Comparison of ENCODE assay signal across 8 cellular contexts in genomic region chr6:87237804-87238203, GRCh38.
DNase-seq lines count a peak whose midpoint lies in the region; ATAC-seq and TF ChIP-seq lines count a peak whose summit lies in the region.

No MANE protein-coding gene starts in this region.

- H3K4me1 ChIP-seq in PC-3 (ENCODE audit: insufficient read depth, low read length) (no peaks in the 10 kb centered on the region), prostate gland (replicated peaks) (no peaks in the 10 kb centered on the region)

- no peak for TF ChIP-seq POLR2A in erythroblast (IDR thresholded peaks at IDR 0.05; ENCODE audit: low read length)
- no peak for TF ChIP-seq POLR2A in prostate gland (IDR thresholded peaks at IDR 0.05)

- peak; percentile 45 for DNase-seq in AG08395 (ENCODE audit: low spot score)
- peak; percentile 29 for DNase-seq in PC-3
- DNase-seq in erythroblast (lab: John Stamatoyannopoulos, UW): peak; percentile 8 to 29
- no peak for DNase-seq in prostate gland (ENCODE audit: low spot score)
- no peak for DNase-seq in stimulated activated CD4-positive, alpha-beta T cell treated with anti-CD3 and anti-CD28 coated beads, Interleukin-4, amount 100 ng/mL, for 24 hours
- DNase-seq in activated T-cell treated with anti-CD3 and anti-CD28 coated beads, Interleukin-2, amount 50 U/mL, for 48 hours: no peak
- DNase-seq in mucosa of gallbladder (ENCODE audit: low spot score): no peak

- no peak overlapping the region for H3K4me2 ChIP-seq in PC-3 (ENCODE audit: low read length)

- H2AFZ ChIP-seq in PC-3 (ENCODE audit: low read length): no peak overlapping the region

- peak; percentile 54 for ATAC-seq in GM18517 (IDR thresholded peaks at IDR 0.05; ENCODE audit: unreplicated experiment)
- peak; percentile 22; the same call in 1 of the 2 replicates for ATAC-seq in PC-3

- H3K27me3 ChIP-seq in PC-3 (ENCODE audit: low read length): no peaks in the 10 kb centered on the region
- no peaks in the 10 kb centered on the region for H3K27me3 ChIP-seq in prostate gland (replicated peaks; ENCODE audit: insufficient read depth)

- CTCF ChIA-PET in PC-3 (lab: Charles Lee): no interaction called here

- H3K4me3 ChIP-seq in PC-3 (ENCODE audit: low read length) (no peak overlapping the region), prostate gland (no peak overlapping the region)

- H3K9ac ChIP-seq in PC-3 (ENCODE audit: low read length): no peak overlapping the region

- H3K9me3 ChIP-seq in PC-3 (ENCODE audit: low read length): no peaks in the 10 kb centered on the region
- no peaks in the 10 kb centered on the region for H3K9me3 ChIP-seq in prostate gland

- H4K20me1 ChIP-seq in PC-3 (ENCODE audit: low read length): no peaks in the 10 kb centered on the region

- intact Hi-C loops in PC-3 (cut with micrococcal nuclease): loop anchor here (1.0 to 10.0 kb wide), 2 partner anchors 99 to 173 kb away; no protein-coding TSS in a partner anchor
- intact Hi-C loops in prostate gland (cut with DNase I): loop anchor here (5.0 kb wide), 1 partner anchor 81 kb away; the partner anchor contains the start of gene ZNF292

- peak; percentile 62 for TF ChIP-seq CTCF in PC-3 (conservative IDR thresholded peaks at IDR 0.05; ENCODE audit: low read depth, low read length)
- TF ChIP-seq CTCF in prostate gland (IDR thresholded peaks at IDR 0.05): peak in 3 of 4 experiments; percentile 29 to 51 (median 42)

- POLR2A ChIA-PET in PC-3 (lab: Charles Lee; ENCODE audit: unreplicated experiment): no interaction called here

- H3K27ac ChIP-seq in PC-3 (ENCODE audit: low read length) (no peak overlapping the region), prostate gland (no peak overlapping the region)

- no peaks in the 10 kb centered on the region for H3F3A ChIP-seq in PC-3 (ENCODE audit: low read length, unreplicated experiment)

- H3K36me3 ChIP-seq in PC-3 (ENCODE audit: low read depth, low read length): no peaks in the 10 kb centered on the region; the same call in 1 of the 2 replicates
- H3K36me3 ChIP-seq in prostate gland: no peaks in the 10 kb centered on the region

- no peaks in the 10 kb centered on the region for H3K79me2 ChIP-seq in PC-3 (ENCODE audit: low read length)

- no TSS peak for BruUV-seq in PC-3 (replicated peaks; lab: Mats Ljungman, UMichigan)

- H3K9me2 ChIP-seq in PC-3 (replicated peaks; ENCODE audit: low read length): no peaks in the 10 kb centered on the region

Comparison
In these comparisons a context has a peak if more than half of its experiments do, and no peak if none do; other contexts are left out.
1. DNase-seq: peak in AG08395 (single experiment), PC-3 (single experiment) and erythroblast (2 of 2); none in prostate gland (single experiment), stimulated activated CD4-positive, alpha-beta T cell treated with anti-CD3 and anti-CD28 coated beads, Interleukin-4, amount 100 ng/mL, for 24 hours (single experiment), activated T-cell treated with anti-CD3 and anti-CD28 coated beads, Interleukin-2, amount 50 U/mL, for 48 hours (0 of 2) and mucosa of gallbladder (single experiment).